Comparison of ENCODE assay signal across 11 cellular contexts in the genomic region with DNA sequence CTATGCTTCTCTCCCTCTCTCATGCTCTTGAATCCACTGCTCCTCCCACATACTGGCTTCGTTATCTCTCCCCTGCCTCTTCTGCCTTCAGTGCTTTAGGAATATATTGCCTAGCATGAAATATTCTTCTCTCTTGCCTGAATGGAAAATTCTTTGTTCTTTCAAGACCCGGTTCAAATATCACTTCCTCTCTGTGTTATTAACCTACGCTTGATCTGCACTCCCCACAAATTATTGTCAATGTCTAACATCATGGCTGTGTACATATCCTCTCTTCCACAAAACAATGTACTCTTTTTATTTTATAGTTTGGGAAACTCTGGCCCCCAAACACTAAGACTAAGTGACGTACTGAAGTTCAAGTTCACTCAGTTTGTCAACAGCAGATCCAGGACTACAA.
A peak's percentile ranks its signal among the peaks of the same experiment; 100 is the strongest.
DNase-seq lines count a peak whose midpoint lies in the region; ATAC-seq, FAIRE-seq and TF ChIP-seq lines count a peak whose summit lies in the region.
"Had no signal": no experiment of that assay in that cellular context is flagged by ENCODE, and none has a peak within 500 bp of the region (broad histone marks: within the 10 kb centered on the region; RNA-seq: fewer than 3 reads in every experiment).

No MANE protein-coding gene starts in this region.

- no peaks in the 10 kb centered on the region for H3K27me3 Mint-ChIP-seq in astrocyte (ENCODE audit: low read depth, unreplicated experiment)
- no peaks in the 10 kb centered on the region for H3K27me3 Mint-ChIP-seq in neural crest cell (ENCODE audit: low read depth)

- H3K27ac Mint-ChIP-seq in astrocyte (ENCODE audit: unreplicated experiment), result no peak overlapping the region
- H3K27ac Mint-ChIP-seq in neural crest cell (ENCODE audit: unreplicated experiment), result peak overlapping the region; percentile 35
- H3K27ac Mint-ChIP-seq: activated naive CD4-positive, alpha-beta T cell treated with anti-CD3 and anti-CD28 coated beads, Interleukin-2, amount 50 U/mL, for 24 hours had no signal

- H3K27me3 ChIP-seq in astrocyte (ENCODE audit: insufficient read depth, low read length), result no peaks in the 10 kb centered on the region

- no peak for FAIRE-seq in astrocyte (lab: Jason Lieb, UNC)

- DNase-seq in M059J (ENCODE audit: low read depth) (peak; percentile 8), astrocyte (ENCODE audit: low read depth) (no peak), neural crest cell (ENCODE audit: low read depth, low spot score) (no peak), NCI-H128 (lab: John Stamatoyannopoulos, UW; ENCODE audit: unreplicated experiment) (no peak), anterior cingulate cortex (lab: John Stamatoyannopoulos, UW) (no peak)
- DNase-seq in activated naive CD4-positive, alpha-beta T cell treated with anti-CD3 and anti-CD28 coated beads, Interleukin-2, amount 50 U/mL, for 16 hours, result no peak
- DNase-seq: NCI-H1048 had no signal

- no peaks in the 10 kb centered on the region for H4K20me1 ChIP-seq in astrocyte (ENCODE audit: insufficient read depth, low read length)

- ATAC-seq in GM18909 (IDR thresholded peaks at IDR 0.05; ENCODE audit: poor library complexity, unreplicated experiment), result peak; percentile 7
- ATAC-seq: sciatic nerve had no signal

- H3K4me1 ChIP-seq in astrocyte (ENCODE audit: insufficient read depth, low read length), result peaks cover 21% of the 10 kb centered on the region

- no peaks in the 10 kb centered on the region for H3K79me2 ChIP-seq in astrocyte (ENCODE audit: insufficient read depth, low read length)

- H3K4me3 ChIP-seq in astrocyte (ENCODE audit: insufficient read depth, low read depth, low read length), result no peak overlapping the region

- H3K36me3 ChIP-seq in astrocyte (ENCODE audit: insufficient read depth, low read length), result no peaks in the 10 kb centered on the region

- peak overlapping the region; percentile 22 for H3K27ac ChIP-seq in astrocyte (ENCODE audit: low read depth, low read length)

- H3K9me3 ChIP-seq in astrocyte (ENCODE audit: insufficient read depth, low read depth, low read length), result no peaks in the 10 kb centered on the region

- H3K36me3 Mint-ChIP-seq in astrocyte (ENCODE audit: low read depth, unreplicated experiment), result no peaks in the 10 kb centered on the region
- H3K36me3 Mint-ChIP-seq in neural crest cell (ENCODE audit: low read depth), result no peaks in the 10 kb centered on the region
- H3K36me3 Mint-ChIP-seq: activated naive CD4-positive, alpha-beta T cell treated with anti-CD3 and anti-CD28 coated beads, Interleukin-2, amount 50 U/mL, for 24 hours had no signal

- peak overlapping the region; percentile 43 for H3K4me2 ChIP-seq in astrocyte (ENCODE audit: low read length)

- H3K4me1 Mint-ChIP-seq in astrocyte (ENCODE audit: low read depth, unreplicated experiment) (peaks cover 16% of the 10 kb centered on the region), neural crest cell (peaks cover 14% of the 10 kb centered on the region)
- H3K4me1 Mint-ChIP-seq: activated naive CD4-positive, alpha-beta T cell treated with anti-CD3 and anti-CD28 coated beads, Interleukin-2, amount 50 U/mL, for 24 hours had no signal

- no peak overlapping the region for H2AFZ ChIP-seq in astrocyte (ENCODE audit: low read depth, low read length)

- no peak overlapping the region for H3K9ac ChIP-seq in astrocyte (ENCODE audit: low read length)

- TF ChIP-seq CTCF in astrocyte (IDR thresholded peaks at IDR 0.05; ENCODE audit: insufficient read depth, low read depth, low read length) (no peak), neural crest cell (conservative IDR thresholded peaks at IDR 0.05) (no peak)

- H3K4me3 Mint-ChIP-seq in astrocyte (ENCODE audit: unreplicated experiment) (no peak overlapping the region), neural crest cell (no peak overlapping the region)
- H3K4me3 Mint-ChIP-seq: activated naive CD4-positive, alpha-beta T cell treated with anti-CD3 and anti-CD28 coated beads, Interleukin-2, amount 50 U/mL, for 24 hours; naive thymus-derived CD8-positive, alpha-beta T cell had no signal

- H3K9me3 Mint-ChIP-seq in astrocyte (ENCODE audit: unreplicated experiment) (peaks cover 2% of the 10 kb centered on the region), neural crest cell (peaks cover 5% of the 10 kb centered on the region)
- H3K9me3 Mint-ChIP-seq: activated naive CD4-positive, alpha-beta T cell treated with anti-CD3 and anti-CD28 coated beads, Interleukin-2, amount 50 U/mL, for 24 hours had no signal
